In the genomic region with DNA sequence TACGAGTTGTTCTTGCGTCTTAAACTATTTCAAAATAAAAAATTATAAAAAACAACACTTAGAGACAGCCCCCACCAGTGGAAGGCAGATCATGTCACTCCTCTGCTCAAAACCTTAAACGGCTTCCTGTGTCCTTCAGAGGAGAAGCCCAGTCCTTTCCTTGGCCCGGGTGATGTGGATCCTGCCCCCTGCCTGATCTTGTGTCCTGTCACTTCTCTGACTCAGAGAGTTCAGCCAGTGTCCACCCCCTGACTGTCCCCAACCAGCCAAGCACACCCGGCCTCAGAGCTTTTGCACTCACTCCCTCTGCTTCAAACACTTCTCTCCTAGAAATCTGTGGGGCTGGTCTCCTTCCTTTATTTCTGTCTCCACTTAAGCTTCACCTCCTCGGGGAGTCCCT, we compare ENCODE assay signal across 15 cellular contexts. TPM values are rescaled to one million over a fixed set of nuclear protein-coding genes. Genes with fewer than 3 reads are reported as not detected.
A peak's percentile ranks its signal among the peaks of the same experiment; 100 is the strongest.
DNase-seq lines count a peak whose midpoint lies in the region; ATAC-seq and TF ChIP-seq lines count a peak whose summit lies in the region.
"Had no signal": no experiment of that assay in that cellular context is flagged by ENCODE, and none has a peak within 500 bp of the region (broad histone marks: within the 10 kb centered on the region; RNA-seq: fewer than 3 reads in every experiment).

No MANE protein-coding gene starts in this region.

- no peak for TF ChIP-seq EP300 in sigmoid colon (IDR thresholded peaks at IDR 0.05)

- H3K27ac ChIP-seq in A673 (ENCODE audit: low read depth, low read length, poor library complexity, severe bottlenecking) (no peak overlapping the region), adrenal gland (peak overlapping the region in 3 of 5 donors; percentile 35 to 55 (median 49)), sigmoid colon (peak overlapping the region in 1 of 4 donors; percentile 7)
- H3K27ac ChIP-seq in CD4-positive, alpha-beta memory T cell (ENCODE audit: low read depth, low read length), result peak overlapping the region; percentile 86
- H3K27ac ChIP-seq: pancreas, SJSA1 had no signal

- H3K36me3 ChIP-seq in A673 (ENCODE audit: insufficient read depth, low read length, poor library complexity, severe bottlenecking) (no peaks in the 10 kb centered on the region), adrenal gland (replicated peaks in 1 of 2) (no peaks in the 10 kb centered on the region), sigmoid colon (no peaks in the 10 kb centered on the region)
- H3K36me3 ChIP-seq in CD4-positive, alpha-beta memory T cell (ENCODE audit: insufficient read depth, low read length), result no peaks in the 10 kb centered on the region
- H3K36me3 ChIP-seq: pancreas, SJSA1 had no signal

- H3K4me1 Mint-ChIP-seq in CD4-positive, alpha-beta memory T cell, result peaks cover 52 to 69% (median 62%) of the 10 kb centered on the region in 4 donors
- H3K4me1 Mint-ChIP-seq in natural killer cell (peaks cover 74 to 79% of the 10 kb centered on the region in 2 donors), type B pancreatic cell (ENCODE audit: unreplicated experiment) (peaks cover 30% of the 10 kb centered on the region)

- peak overlapping the region; percentile 8 to 93 (median 64) for H3K4me3 Mint-ChIP-seq in CD4-positive, alpha-beta memory T cell
- H3K4me3 Mint-ChIP-seq in natural killer cell, result peak overlapping the region; percentile 94
- no peak overlapping the region for H3K4me3 Mint-ChIP-seq in type B pancreatic cell
- H3K4me3 Mint-ChIP-seq: brain had no signal

- TF ChIP-seq CTCF in A673 (conservative IDR thresholded peaks at IDR 0.05; ENCODE audit: low read depth, low read length), result no peak
- no peak for TF ChIP-seq CTCF in adrenal gland (IDR thresholded peaks at IDR 0.05)
- TF ChIP-seq CTCF in natural killer cell (IDR thresholded peaks at IDR 0.05), result no peak
- no peak for TF ChIP-seq CTCF in type B pancreatic cell (conservative IDR thresholded peaks at IDR 0.05)
- no peak for TF ChIP-seq CTCF in sigmoid colon (IDR thresholded peaks at IDR 0.05)

- H3K9me3 Mint-ChIP-seq in CD4-positive, alpha-beta memory T cell, result peaks cover 0 to 3% (median 0%) of the 10 kb centered on the region in 8 donors
- H3K9me3 Mint-ChIP-seq in natural killer cell (no peaks in the 10 kb centered on the region), type B pancreatic cell (no peaks in the 10 kb centered on the region)
- H3K9me3 Mint-ChIP-seq: brain had no signal

- no peaks in the 10 kb centered on the region for H3K36me3 Mint-ChIP-seq in CD4-positive, alpha-beta memory T cell
- H3K36me3 Mint-ChIP-seq in natural killer cell, result peaks cover 9% of the 10 kb centered on the region
- no peaks in the 10 kb centered on the region for H3K36me3 Mint-ChIP-seq in type B pancreatic cell
- H3K36me3 Mint-ChIP-seq: brain had no signal

- peak overlapping the region; percentile 99 to 100 (median 100) for H3K27ac Mint-ChIP-seq in CD4-positive, alpha-beta memory T cell
- peak overlapping the region; percentile 100 for H3K27ac Mint-ChIP-seq in natural killer cell
- H3K27ac Mint-ChIP-seq in type B pancreatic cell, result no peak overlapping the region

- no peak overlapping the region for H3K4me3 ChIP-seq in A673 (ENCODE audit: low read depth, low read length, poor library complexity, severe bottlenecking)
- no peak overlapping the region for H3K4me3 ChIP-seq in CD4-positive, alpha-beta memory T cell (ENCODE audit: low read length in 2 of 2)
- no peak overlapping the region for H3K4me3 ChIP-seq in adrenal gland
- H3K4me3 ChIP-seq in sigmoid colon, result no peak overlapping the region
- H3K4me3 ChIP-seq: pancreas, SJSA1 had no signal

- peaks cover 7% of the 10 kb centered on the region for H3K4me1 ChIP-seq in A673 (ENCODE audit: insufficient read depth, low read length, poor library complexity, severe bottlenecking)
- peaks cover 62% of the 10 kb centered on the region for H3K4me1 ChIP-seq in CD4-positive, alpha-beta memory T cell (ENCODE audit: insufficient read depth, low read length)
- H3K4me1 ChIP-seq in adrenal gland (replicated peaks in 1 of 2), result peaks cover 0 to 20% of the 10 kb centered on the region in 2 donors
- peaks cover 0 to 22% (median 14%) of the 10 kb centered on the region in 4 donors for H3K4me1 ChIP-seq in sigmoid colon

- DNase-seq in A673 (ENCODE audit: low spot score) (peak; percentile 17), adrenal gland (peak in 6 of 7 donors; percentile 45 to 82 (median 54)), natural killer cell (no peak), NCI-H1436 treated with DMSO at 0.1 percent for 48 hours (lab: John Stamatoyannopoulos, UW) (no peak), type B pancreatic cell (ENCODE audit: extremely low spot score, unreplicated experiment) (no peak), sigmoid colon (no peak)
- DNase-seq in CD4-positive, alpha-beta memory T cell, result peak in 1 of 5 donors; percentile 7
- no peak for DNase-seq in activated effector memory CD4-positive, alpha-beta T cell treated with Interleukin-2 at 50 U/mL for 16 hours
- DNase-seq: C1 segment of cervical spinal cord; effector CD4-positive, alpha-beta T cell; MV-4-11; NCI-H2171; pancreas had no signal

- TF ChIP-seq POLR2A in adrenal gland (IDR thresholded peaks at IDR 0.05) (no peak), sigmoid colon (IDR thresholded peaks at IDR 0.05) (no peak)

- CTCF ChIA-PET in A673 (lab: Charles Lee), result interaction anchor here (0.5 kb wide), 1 partner anchor 20 kb away, joined by 7 read pairs; no protein-coding TSS in a partner anchor
- CTCF ChIA-PET in CD4-positive, alpha-beta memory T cell (lab: Charles Lee; ENCODE audit: partially characterized antibody), result interaction anchor here (1.5 to 8.3 kb wide), 6 partner anchors 10 to 102 kb away, joined by 3 to 76 read pairs (median 13); a partner anchor contains a TSS

- H3K9me3 ChIP-seq in A673 (ENCODE audit: low read depth, low read length, poor library complexity, severe bottlenecking) (no peaks in the 10 kb centered on the region), adrenal gland (replicated peaks in 1 of 3) (no peaks in the 10 kb centered on the region), sigmoid colon (no peaks in the 10 kb centered on the region)
- H3K9me3 ChIP-seq in CD4-positive, alpha-beta memory T cell (ENCODE audit: control insufficient read depth in 1 of 2, low read length in 2 of 2), result no peaks in the 10 kb centered on the region
- H3K9me3 ChIP-seq: pancreas, SJSA1 had no signal

- H3K27me3 ChIP-seq in A673 (replicated peaks; ENCODE audit: insufficient read depth, low read depth, low read length, poor library complexity) (no peaks in the 10 kb centered on the region), adrenal gland (no peaks in the 10 kb centered on the region), sigmoid colon (no peaks in the 10 kb centered on the region)
- no peaks in the 10 kb centered on the region for H3K27me3 ChIP-seq in CD4-positive, alpha-beta memory T cell (ENCODE audit: insufficient read depth, low read length)
- H3K27me3 ChIP-seq: pancreas, SJSA1 had no signal

- 36 to 42% (median 40%) methylated on average over 6 of the region's 6 CpGs for WGBS in adrenal gland, 4 donors
- whole genome bisulfite sequencing in sigmoid colon, 2 donors, result 60 to 70% methylated on average over 6 of the region's 6 CpGs

- POLR2A ChIA-PET in A673 (lab: Charles Lee; ENCODE audit: low non-redundant PET), result no interaction called here
- POLR2A ChIA-PET in CD4-positive, alpha-beta memory T cell (lab: Charles Lee; ENCODE audit: partially characterized antibody), result interaction anchor here (1.1 to 9.1 kb wide), 5 partner anchors 16 to 147 kb away, joined by 3 to 209 read pairs (median 13); a partner anchor contains a TSS

- no peak for ATAC-seq in natural killer cell
- ATAC-seq: pancreas had no signal

- intact Hi-C loops in A673 (cut with micrococcal nuclease; ENCODE audit: unreplicated experiment) (no loop called here), adrenal gland (cut with DNase I) (no loop called here), natural killer cell (cut with micrococcal nuclease) (loop anchor here (10.0 kb wide), 4 partner anchors 192 to 1208 kb away; no protein-coding TSS in a partner anchor), sigmoid colon (cut with DNase I) (no loop called here)
- intact Hi-C loops in CD4-positive, alpha-beta memory T cell (cut with micrococcal nuclease), result loop anchor here (10.0 kb wide), 3 partner anchors 122 to 1128 kb away; a partner anchor contains a TSS

- BruUV-seq in A673 (replicated peaks; lab: Mats Ljungman, UMichigan), result no TSS peak

- H3K27me3 Mint-ChIP-seq in CD4-positive, alpha-beta memory T cell, result no peaks in the 10 kb centered on the region
- H3K27me3 Mint-ChIP-seq in natural killer cell (ENCODE audit: low read depth in 2 of 2) (no peaks in the 10 kb centered on the region), type B pancreatic cell (peaks cover 19% of the 10 kb centered on the region)

RNA-seq across cellular contexts. Expression of a gene that starts 35.4 kb away (rescaled TPM):
- 0.31 and 0.75 TPM in 2 replicates for total RNA-seq in A673 (2021)
- 1 to 10 TPM; 1.8 to 2.7 TPM for total RNA-seq in CD4-positive, alpha-beta memory T cell
- 1 to 10 TPM in 1 of 2 donors, under 1 TPM in 1; 0.46 to 1.6 TPM for polyA plus RNA-seq in CD4-positive, alpha-beta memory T cell
- 1 to 10 TPM in 4 of 8 donors, under 1 TPM in 4; under 0.01 to 5.3 (median 1.1) TPM for total RNA-seq in adrenal gland
- polyA plus RNA-seq in adrenal gland, result 10 to 100 TPM in 1 of 3 donors, 1 to 10 TPM in 1, under 1 TPM in 1; 0.16 to 26.4 (median 7.5) TPM
- 10 to 100 TPM; 25.9 to 53.2 (median 30.8) TPM for total RNA-seq in natural killer cell
- total RNA-seq in type B pancreatic cell (ENCODE audit: low replicate concordance), result 1.6 and 3.6 TPM in 2 replicates
- total RNA-seq in sigmoid colon, result 1 to 10 TPM in 2 of 4 donors, under 1 TPM in 2; 0.28 to 3.2 (median 1.8) TPM
- polyA plus RNA-seq in sigmoid colon, result under 1 TPM in 1 of 3 donors, not detected in 2; 0.23 TPM

RNA-seq across cellular contexts. Expression of a gene that starts 57.8 kb away (rescaled TPM):
- total RNA-seq in A673 (2021) (not detected in 2 replicates), adrenal gland (under 1 TPM in 1 of 8 donors, not detected in 7; 0.17 TPM), natural killer cell (not detected), type B pancreatic cell (ENCODE audit: low replicate concordance) (not detected in 2 replicates), sigmoid colon (under 1 TPM in 2 of 4 donors, not detected in 2; under 0.01 to 0.14 TPM)
- not detected for total RNA-seq in CD4-positive, alpha-beta memory T cell
- not detected for polyA plus RNA-seq in CD4-positive, alpha-beta memory T cell
- polyA plus RNA-seq in adrenal gland (under 1 TPM; 0.02 to 0.08 (median 0.03) TPM), sigmoid colon (not detected)
- total RNA-seq: SJSA1 had no signal

Comparison
In these comparisons a context has a peak if more than half of its experiments do, and no peak if none do; other contexts are left out.
1. DNase-seq: peak in A673 (single experiment) and adrenal gland (6 of 7); none in natural killer cell (single experiment), NCI-H1436 treated with DMSO at 0.1 percent for 48 hours (single experiment), type B pancreatic cell (single experiment), activated effector memory CD4-positive, alpha-beta T cell treated with Interleukin-2 at 50 U/mL for 16 hours (single experiment) and sigmoid colon (single experiment).
2. intact Hi-C loops: an anchor here in CD4-positive, alpha-beta memory T cell (10.0 kb wide) and natural killer cell (10.0 kb wide); none called in A673, adrenal gland and sigmoid colon.